ENCODE assay signal across 19 cellular contexts in the genomic region with DNA sequence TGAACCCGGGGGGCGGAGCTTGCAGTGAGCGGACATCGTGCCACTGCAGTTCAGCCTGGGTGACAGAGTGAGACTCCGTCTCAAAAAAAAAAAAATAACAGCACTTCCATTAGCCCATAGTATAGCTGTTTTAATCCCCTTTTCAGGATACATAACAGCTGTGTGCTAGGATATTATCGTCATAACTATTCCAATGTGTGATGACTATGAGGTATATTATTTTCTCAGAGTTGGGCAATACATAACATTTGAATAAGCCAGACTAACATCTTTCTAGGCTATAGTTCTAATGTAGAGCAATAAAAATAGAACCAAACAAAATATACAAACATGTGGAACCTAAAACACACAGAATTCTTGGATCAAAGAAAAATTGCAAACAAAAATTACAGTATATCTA.
"Had no signal": no experiment of that assay in that cellular context is flagged by ENCODE, and none has a peak within 500 bp of the region (broad histone marks: within the 10 kb centered on the region; RNA-seq: fewer than 3 reads in every experiment).

No MANE protein-coding gene starts in this region.

- H3K9me3 Mint-ChIP-seq: activated CD4-positive, alpha-beta memory T cell treated with anti-CD3 and anti-CD28 coated beads, Interleukin-2, amount 10 ng/mL, durations not matched to agents 7 days and 5 days; activated T-cell treated with anti-CD3 and anti-CD28 coated beads, Interleukin-2, amount 50 U/mL, for 4 hours; endodermal cell; nephron progenitor cell had no signal

- ATAC-seq: activated T-cell treated with anti-CD3 and anti-CD28 coated beads, Interleukin-2, amount 50 U/mL, for 4 hours; heart left ventricle; right cardiac atrium had no signal

- H3K4me1 Mint-ChIP-seq: activated CD4-positive, alpha-beta memory T cell treated with anti-CD3 and anti-CD28 coated beads, Interleukin-2, amount 10 ng/mL, durations not matched to agents 7 days and 5 days had no signal

- H3K27ac Mint-ChIP-seq: activated CD4-positive, alpha-beta memory T cell treated with anti-CD3 and anti-CD28 coated beads, Interleukin-2, amount 10 ng/mL, durations not matched to agents 7 days and 5 days; endodermal cell; progenitor cell of endocrine pancreas had no signal

- DNase-seq: activated CD4-positive, alpha-beta memory T cell treated with anti-CD3 and anti-CD28 coated beads, Interleukin-2, amount 10 ng/mL, durations not matched to agents 7 days and 5 days; activated CD4-positive, alpha-beta T cell treated with anti-CD3 and anti-CD28 coated beads for 4 hours; activated effector memory CD4-positive, alpha-beta T cell treated with Interleukin-2 at 50 U/mL for 16 hours; activated naive CD4-positive, alpha-beta T cell treated with anti-CD3 and anti-CD28 coated beads, Interleukin-2, amount 50 U/mL, for 16 hours; activated T-cell treated with anti-CD3 and anti-CD28 coated beads, Interleukin-2, amount 50 U/mL, for 4 hours; adrenal gland; central memory CD4-positive, alpha-beta T cell; dermis blood vessel endothelial cell; endodermal cell; foreskin melanocyte; heart left ventricle; immature natural killer cell; nephron progenitor cell; occipital lobe; right cardiac atrium; small intestine; T-helper 2 cell; tibial artery had no signal

- H3K4me3 Mint-ChIP-seq: activated CD4-positive, alpha-beta memory T cell treated with anti-CD3 and anti-CD28 coated beads, Interleukin-2, amount 10 ng/mL, durations not matched to agents 7 days and 5 days; activated T-cell treated with anti-CD3 and anti-CD28 coated beads, Interleukin-2, amount 50 U/mL, for 4 hours; endodermal cell; immature natural killer cell; nephron progenitor cell had no signal

- H3K4me3 ChIP-seq: adrenal gland, heart left ventricle, tibial artery had no signal

- H3K9me3 ChIP-seq: adrenal gland, heart left ventricle, tibial artery had no signal

- H3K27me3 ChIP-seq: adrenal gland, heart left ventricle, tibial artery had no signal

- H3K27ac ChIP-seq: adrenal gland, tibial artery had no signal

- H3K27me3 Mint-ChIP-seq: activated CD4-positive, alpha-beta memory T cell treated with anti-CD3 and anti-CD28 coated beads, Interleukin-2, amount 10 ng/mL, durations not matched to agents 7 days and 5 days; progenitor cell of endocrine pancreas had no signal
